27 cellular contexts compared by ENCODE assay signal in the genomic region with DNA sequence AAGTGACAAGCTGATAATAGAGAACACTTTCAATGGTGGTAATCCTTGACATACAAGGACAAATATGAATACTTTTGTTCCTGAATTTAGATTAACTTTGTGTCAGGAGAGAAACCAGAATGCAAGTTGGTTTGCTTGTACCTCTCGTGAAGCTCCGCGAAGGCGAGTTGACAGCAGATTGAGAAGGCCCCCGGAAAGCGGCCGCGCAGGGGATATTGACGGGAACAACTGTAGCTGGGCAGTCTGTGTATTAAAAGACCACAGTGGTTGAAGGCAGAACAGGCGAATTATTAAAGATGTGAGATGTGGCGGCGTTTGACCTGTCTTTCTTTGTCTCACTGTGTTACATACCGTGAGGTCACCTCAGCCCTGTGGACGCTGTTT.
"Had no signal": no experiment of that assay in that cellular context is flagged by ENCODE, and none has a peak within 500 bp of the region (broad histone marks: within the 10 kb centered on the region; RNA-seq: fewer than 3 reads in every experiment).

No MANE protein-coding gene starts in this region.

- H3K36me3 Mint-ChIP-seq: activated CD4-positive, alpha-beta memory T cell treated with anti-CD3 and anti-CD28 coated beads for 36 hours; activated naive CD4-positive, alpha-beta T cell treated with anti-CD3 and anti-CD28 coated beads, Interleukin-2, amount 10 ng/mL, durations not matched to agents 7 days and 5 days; activated naive CD8-positive, alpha-beta T cell; T-cell had no signal

- H3K4me3 Mint-ChIP-seq: activated B cell treated with CpG ODN at 0.5 μM for 24 hours; activated CD4-positive, alpha-beta memory T cell treated with anti-CD3 and anti-CD28 coated beads for 36 hours; activated naive CD4-positive, alpha-beta T cell treated with anti-CD3 and anti-CD28 coated beads, Interleukin-2, amount 10 ng/mL, durations not matched to agents 7 days and 5 days; activated naive CD8-positive, alpha-beta T cell; activated naive CD8-positive, alpha-beta T cell treated with anti-CD3 and anti-CD28 coated beads, Interleukin-2, amount 50 U/mL, for 24 hours; activated T-cell treated with anti-CD3 and anti-CD28 coated beads, Interleukin-2, amount 50 U/mL, for 4 hours; activated T-helper 1 cell treated with anti-CD3 and anti-CD28 coated beads, Interleukin-12 subunit alpha, Interleukin-12 subunit beta, Interleukin-2, Interleukin-4 antibody, amounts not matched to agents 30 ng/mL and 10 ng/mL and 1 ng/mL, durations not matched to agents 14 hours and 24 hours and 36 hours; T-cell had no signal

- H3K27ac Mint-ChIP-seq: activated B cell treated with CpG ODN at 0.5 μM for 24 hours; activated CD4-positive, alpha-beta memory T cell treated with anti-CD3 and anti-CD28 coated beads for 36 hours; activated naive CD4-positive, alpha-beta T cell treated with anti-CD3 and anti-CD28 coated beads, Interleukin-2, amount 10 ng/mL, durations not matched to agents 7 days and 5 days; activated naive CD8-positive, alpha-beta T cell; activated naive CD8-positive, alpha-beta T cell treated with anti-CD3 and anti-CD28 coated beads, Interleukin-2, amount 50 U/mL, for 24 hours; activated T-helper 1 cell treated with anti-CD3 and anti-CD28 coated beads, Interleukin-12 subunit alpha, Interleukin-12 subunit beta, Interleukin-2, Interleukin-4 antibody, amounts not matched to agents 30 ng/mL and 10 ng/mL and 1 ng/mL, durations not matched to agents 14 hours and 24 hours and 36 hours; T-cell had no signal

- H3K36me3 ChIP-seq: brain microvascular endothelial cell had no signal

- DNase-seq: activated B cell treated with CpG ODN at 0.5 μM for 24 hours; activated CD4-positive, alpha-beta memory T cell treated with anti-CD3 and anti-CD28 coated beads for 36 hours; activated CD4-positive, alpha-beta T cell treated with anti-CD3 and anti-CD28 coated beads for 4 hours; activated CD4-positive, alpha-beta T cell treated with anti-CD3 and anti-CD28 coated beads, Interleukin-2, amount 50 U/mL, for 1 hour; activated CD4-positive, CD25-positive, alpha-beta regulatory T cell treated with anti-CD3 and anti-CD28 coated beads, Interleukin-2, amount 50 U/mL, for 72 hours; activated CD8-positive, alpha-beta memory T cell treated with anti-CD3 and anti-CD28 coated beads, Interleukin-2, amount 50 U/mL, for 4 hours; activated naive CD4-positive, alpha-beta T cell treated with anti-CD3 and anti-CD28 coated beads, Interleukin-2, amount 10 ng/mL, durations not matched to agents 7 days and 5 days; activated naive CD8-positive, alpha-beta T cell treated with anti-CD3 and anti-CD28 coated beads, Interleukin-2, amount 50 U/mL, for 24 hours; activated T-cell treated with anti-CD3 and anti-CD28 coated beads for 4 hours; activated T-cell treated with anti-CD3 and anti-CD28 coated beads, Interleukin-2, amount 50 U/mL, for 4 hours; aorta; brain microvascular endothelial cell; central memory CD4-positive, alpha-beta T cell; Karpas-422; KBM-7; MV-4-11; NCI-H1436 treated with DMSO at 0.1 percent for 48 hours; NCI-H1694 treated with DMSO at 0.1 percent for 48 hours; NCI-H2029; NCI-H524 treated with DMSO at 0.1 percent for 48 hours; SHP77; T-cell; T-helper 2 cell had no signal

- H3K9me3 Mint-ChIP-seq: activated B cell treated with CpG ODN at 0.5 μM for 24 hours; activated CD4-positive, alpha-beta memory T cell treated with anti-CD3 and anti-CD28 coated beads for 36 hours; activated naive CD4-positive, alpha-beta T cell treated with anti-CD3 and anti-CD28 coated beads, Interleukin-2, amount 10 ng/mL, durations not matched to agents 7 days and 5 days; activated naive CD8-positive, alpha-beta T cell treated with anti-CD3 and anti-CD28 coated beads, Interleukin-2, amount 50 U/mL, for 24 hours; activated T-cell treated with anti-CD3 and anti-CD28 coated beads, Interleukin-2, amount 50 U/mL, for 4 hours; activated T-helper 1 cell treated with anti-CD3 and anti-CD28 coated beads, Interleukin-12 subunit alpha, Interleukin-12 subunit beta, Interleukin-2, Interleukin-4 antibody, amounts not matched to agents 30 ng/mL and 10 ng/mL and 1 ng/mL, durations not matched to agents 14 hours and 24 hours and 36 hours; T-cell had no signal

- H3K27me3 ChIP-seq: brain microvascular endothelial cell had no signal

- ATAC-seq: activated naive CD8-positive, alpha-beta T cell treated with anti-CD3 and anti-CD28 coated beads, Interleukin-2, amount 50 U/mL, for 24 hours; activated T-cell treated with anti-CD3 and anti-CD28 coated beads, Interleukin-2, amount 50 U/mL, for 4 hours; Panc1; SK-N-SH treated with all-trans-retinoic acid at 6 μM for 48 hours; T-cell had no signal

- H3K27ac ChIP-seq: brain microvascular endothelial cell had no signal

- H3K4me1 Mint-ChIP-seq: activated B cell treated with CpG ODN at 0.5 μM for 24 hours; activated naive CD4-positive, alpha-beta T cell treated with anti-CD3 and anti-CD28 coated beads, Interleukin-2, amount 10 ng/mL, durations not matched to agents 7 days and 5 days; activated naive CD8-positive, alpha-beta T cell treated with anti-CD3 and anti-CD28 coated beads, Interleukin-2, amount 50 U/mL, for 24 hours; T-cell had no signal
